Comparison of ENCODE assay signal across 8 cellular contexts in the genomic region with DNA sequence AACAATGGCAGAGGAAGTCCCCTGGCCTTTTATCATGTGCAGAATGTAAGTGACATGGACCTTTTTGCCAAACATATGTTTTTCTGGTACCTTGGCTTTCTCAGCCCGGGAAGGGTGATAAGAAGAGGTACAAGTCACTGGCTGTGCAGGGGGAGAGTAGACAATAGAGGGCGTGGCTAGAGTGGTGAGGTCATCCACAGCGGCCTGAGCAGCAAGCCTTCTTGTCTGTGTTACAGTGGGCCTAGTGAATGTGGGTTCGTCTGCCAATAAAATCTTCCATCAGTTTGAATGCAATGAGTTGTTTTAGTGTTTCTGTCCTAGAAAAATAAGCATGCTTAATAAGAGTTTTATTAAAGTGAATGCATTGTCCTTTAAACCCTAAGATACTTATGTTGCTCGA. TPM values are rescaled to one million over a fixed set of nuclear protein-coding genes. Genes with fewer than 3 reads are reported as not detected.
A peak's percentile ranks its signal among the peaks of the same experiment; 100 is the strongest.
DNase-seq lines count a peak whose midpoint lies in the region; ATAC-seq and TF ChIP-seq lines count a peak whose summit lies in the region.

No MANE protein-coding gene starts in this region.

- H3K18ac ChIP-seq in neuronal stem cell (ENCODE audit: low read length): no peak overlapping the region

- in situ Hi-C loops in G401 (cut with HindIII; ENCODE audit: low sequenced_read_pairs): no loop called here

- H3K27me3 ChIP-seq in RWPE2 (ENCODE audit: insufficient read depth, poor library complexity, severe bottlenecking) (no peaks in the 10 kb centered on the region), neuronal stem cell (ENCODE audit: control insufficient read depth in 3 of 3, insufficient read depth in 3 of 3, low read depth in 1 of 3, low read length in 3 of 3) (no peaks in the 10 kb centered on the region)

- H3K79me1 ChIP-seq in neuronal stem cell (ENCODE audit: low read depth, low read length): peaks cover 2% of the 10 kb centered on the region

- H3K36me3 ChIP-seq in RWPE2 (ENCODE audit: low read depth): peaks cover 73% of the 10 kb centered on the region
- H3K36me3 ChIP-seq in neuronal stem cell (replicated peaks in 1 of 2; ENCODE audit: control insufficient read depth in 2 of 2, insufficient read depth in 2 of 2, low read length in 2 of 2): peaks cover 20 to 97% of the 10 kb centered on the region in 2 donors

- no peak overlapping the region for H4K8ac ChIP-seq in neuronal stem cell (ENCODE audit: low read depth, low read length)

- H2AFZ ChIP-seq in neuronal stem cell (ENCODE audit: low read length): peak overlapping the region; percentile 10

- H3K4me3 ChIP-seq in RWPE2 (ENCODE audit: severe bottlenecking): no peak overlapping the region
- no peak overlapping the region for H3K4me3 ChIP-seq in foreskin fibroblast (ENCODE audit: low read depth in 1 of 2, low read length in 2 of 2)
- H3K4me3 ChIP-seq in neuronal stem cell (ENCODE audit: low read length in 2 of 2): no peak overlapping the region

- H3K9me3 ChIP-seq in RWPE2 (ENCODE audit: severe bottlenecking) (no peaks in the 10 kb centered on the region), neuronal stem cell (replicated peaks in 1 of 2; ENCODE audit: control insufficient read depth in 2 of 2, insufficient read depth in 1 of 2, low read depth in 1 of 2, low read length in 2 of 2) (no peaks in the 10 kb centered on the region)

- H3K23ac ChIP-seq in neuronal stem cell (ENCODE audit: low read depth, low read length, poor library complexity): no peak overlapping the region

- H3K4me1 ChIP-seq in RWPE2 (ENCODE audit: insufficient read depth, poor library complexity, severe bottlenecking): no peaks in the 10 kb centered on the region
- peaks cover 1 to 9% of the 10 kb centered on the region in 2 donors for H3K4me1 ChIP-seq in neuronal stem cell (ENCODE audit: control insufficient read depth in 2 of 2, insufficient read depth in 1 of 2, low read depth in 1 of 2, low read length in 2 of 2)

- no peak overlapping the region for H2AK5ac ChIP-seq in neuronal stem cell (ENCODE audit: low read depth, low read length)

- H2BK15ac ChIP-seq in neuronal stem cell (ENCODE audit: low read length): no peak overlapping the region

- H3K4me2 ChIP-seq in neuronal stem cell (ENCODE audit: insufficient read depth, low read length, poor library complexity, severe bottlenecking): no peak overlapping the region

- no peak overlapping the region for H3K27ac ChIP-seq in RWPE2 (ENCODE audit: poor library complexity, severe bottlenecking)
- H3K27ac ChIP-seq in neuronal stem cell (replicated peaks; ENCODE audit: low read length): no peak overlapping the region

- H3K14ac ChIP-seq in neuronal stem cell (ENCODE audit: low read length): no peak overlapping the region

- no peak overlapping the region for H4K91ac ChIP-seq in neuronal stem cell (ENCODE audit: low read depth, low read length, poor library complexity)

- WGBS in neuronal stem cell (ENCODE audit: extremely low coverage in 2 of 2, insufficient read length in 2 of 2, insufficient replicate concordance in 1 of 2), 2 donors: no CpG with 5 or more reads among the region's 5 CpGs

- TF ChIP-seq CTCF in RWPE2 (IDR thresholded peaks at IDR 0.05; ENCODE audit: poor library complexity, severe bottlenecking) (no peak), foreskin fibroblast (IDR thresholded peaks at IDR 0.05; ENCODE audit: low read depth, low read length) (no peak)

- peak; percentile 65 for DNase-seq in G401 (ENCODE audit: low spot score)
- no peak for DNase-seq in RWPE2 (ENCODE audit: low spot score)
- DNase-seq in foreskin fibroblast: peak; percentile 32 to 72
- peak; percentile 37 for DNase-seq in neuronal stem cell (ENCODE audit: low spot score)
- DNase-seq in NCI-H1694 treated with DMSO at 0.1 percent for 48 hours (lab: John Stamatoyannopoulos, UW): no peak
- no peak for DNase-seq in NCI-H2107 treated with DMSO at 0.1 percent for 48 hours (lab: John Stamatoyannopoulos, UW; ENCODE audit: unreplicated experiment)

- ATAC-seq in RWPE2 (ENCODE audit: low read depth) (peak; percentile 85), GM21717 (IDR thresholded peaks at IDR 0.05; ENCODE audit: unreplicated experiment) (no peak), GM21515 (IDR thresholded peaks at IDR 0.05; ENCODE audit: unreplicated experiment) (no peak)

- no peak overlapping the region for H2BK5ac ChIP-seq in neuronal stem cell (ENCODE audit: low read length)

- H2BK12ac ChIP-seq in neuronal stem cell (ENCODE audit: low read length): no peak overlapping the region

- no peak overlapping the region for H3K9ac ChIP-seq in neuronal stem cell (ENCODE audit: low read depth, low read length, poor library complexity)

- no peak overlapping the region for H2BK120ac ChIP-seq in neuronal stem cell (ENCODE audit: low read depth, low read length)

- H3K4ac ChIP-seq in neuronal stem cell (ENCODE audit: low read length): no peak overlapping the region

RNA-seq across cellular contexts. Expression of gene PGD, which starts 59.0 kb away (rescaled TPM):
- 266 and 357 TPM in 2 replicates for total RNA-seq in G401 (2014; rRNA removed; shearing (Covaris generic))
- 253 TPM for polyA plus RNA-seq in neuronal stem cell (2013, experiment 1 of 2)
- polyA plus RNA-seq in neuronal stem cell (2013, experiment 2 of 2): 255 TPM

Comparison
In these comparisons a context has a peak if more than half of its experiments do, and no peak if none do; other contexts are left out.
1. DNase-seq: peak in G401 (single experiment), foreskin fibroblast (2 of 2) and neuronal stem cell (single experiment); none in RWPE2 (single experiment), NCI-H1694 treated with DMSO at 0.1 percent for 48 hours (single experiment) and NCI-H2107 treated with DMSO at 0.1 percent for 48 hours (single experiment).